ENCODE assay signal across 8 cellular contexts in the genomic region with DNA sequence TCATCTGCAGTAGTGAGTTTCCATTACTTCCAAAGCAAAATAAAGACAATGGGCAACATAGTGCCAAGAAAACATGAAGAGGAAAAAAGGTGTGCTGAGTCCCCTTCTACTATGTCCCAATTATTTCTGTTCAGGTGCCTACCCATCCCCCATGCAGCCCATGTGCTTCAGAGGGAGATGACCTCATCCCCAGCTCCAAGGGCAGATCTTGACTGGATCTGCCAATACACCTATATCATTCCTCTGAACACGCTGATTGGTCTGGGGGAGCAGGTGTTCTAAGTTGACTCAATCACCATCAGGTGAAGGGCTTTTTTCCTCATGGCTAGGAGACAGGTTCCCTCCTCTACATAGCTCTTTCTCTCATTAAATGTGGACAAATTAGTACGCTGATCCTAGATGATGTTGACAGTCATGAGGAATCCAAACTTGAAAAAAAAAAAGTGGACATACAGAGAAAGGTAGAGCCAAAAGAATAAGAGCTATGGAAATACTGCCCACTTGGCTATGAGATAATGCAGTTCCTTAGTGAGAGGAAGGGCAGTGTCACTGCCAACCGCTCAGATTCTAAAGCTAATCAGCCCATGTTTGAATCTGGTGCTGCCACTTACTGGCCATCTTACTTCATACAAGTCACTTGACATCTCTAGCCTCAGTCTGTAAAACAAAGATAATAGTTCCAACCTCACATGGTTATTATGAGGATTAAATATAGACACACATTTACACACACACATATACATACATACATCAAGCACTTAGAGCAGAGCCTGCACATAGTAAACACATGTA. TPM values are rescaled to one million over a fixed set of nuclear protein-coding genes. Genes with fewer than 3 reads are reported as not detected.
DNase-seq lines count a peak whose midpoint lies in the region; ATAC-seq, FAIRE-seq and TF ChIP-seq lines count a peak whose summit lies in the region.

No MANE protein-coding gene starts in this region.

- intact Hi-C loops in sciatic nerve (cut with DNase I): no loop called here

- DNase-seq in DMS 273 (lab: John Stamatoyannopoulos, UW; ENCODE audit: unreplicated experiment) (peak; percentile 55), DMS 273 treated with DMSO at 0.1 percent for 48 hours (lab: John Stamatoyannopoulos, UW) (no peak), RCC 7860 (ENCODE audit: low spot score) (peak; percentile 16), foreskin fibroblast (peak; percentile 47 to 74), sciatic nerve (ENCODE audit: low spot score) (no peak)
- DNase-seq in activated effector memory CD4-positive, alpha-beta T cell treated with Interleukin-2 at 50 U/mL for 16 hours: no peak

- H3K4me3 ChIP-seq in foreskin fibroblast (ENCODE audit: low read depth in 1 of 2, low read length in 2 of 2): no peak overlapping the region

- TF ChIP-seq CTCF in foreskin fibroblast (IDR thresholded peaks at IDR 0.05; ENCODE audit: low read depth, low read length): peak; percentile 21

- ATAC-seq in sciatic nerve (peak; percentile 73), GM18858 (IDR thresholded peaks at IDR 0.05; ENCODE audit: unreplicated experiment) (no peak), HG02852 (IDR thresholded peaks at IDR 0.05; ENCODE audit: unreplicated experiment) (no peak)

- FAIRE-seq in RCC 7860 (lab: Jason Lieb, UNC): no peak

RNA-seq across cellular contexts. Expression of a gene that starts 23.1 kb away (rescaled TPM):
- 22.4 TPM for total RNA-seq in sciatic nerve

Comparison
In these comparisons a context has a peak if more than half of its experiments do, and no peak if none do; other contexts are left out.
1. DNase-seq: peak in DMS 273 (single experiment), RCC 7860 (single experiment) and foreskin fibroblast (2 of 2); none in DMS 273 treated with DMSO at 0.1 percent for 48 hours (single experiment), sciatic nerve (single experiment) and activated effector memory CD4-positive, alpha-beta T cell treated with Interleukin-2 at 50 U/mL for 16 hours (single experiment).